In genomic region chr1:16393255-16394177, GRCh38 we compare ENCODE assay signal across 12 cellular contexts. TPM values are rescaled to one million over a fixed set of nuclear protein-coding genes. Genes with fewer than 3 reads are reported as not detected.
DNase-seq lines count a peak whose midpoint lies in the region; ATAC-seq and TF ChIP-seq lines count a peak whose summit lies in the region.
"Had no signal": no experiment of that assay in that cellular context is flagged by ENCODE, and none has a peak within 500 bp of the region (broad histone marks: within the 10 kb centered on the region; RNA-seq: fewer than 3 reads in every experiment).

No MANE protein-coding gene starts in this region.

- H3K27ac Mint-ChIP-seq in activated CD4-positive, alpha-beta memory T cell treated with anti-CD3 and anti-CD28 coated beads for 36 hours: peak overlapping the region; percentile 21
- H3K27ac Mint-ChIP-seq in activated CD4-positive, alpha-beta memory T cell treated with anti-CD3 and anti-CD28 coated beads, Interleukin-2, amount 10 ng/mL, durations not matched to agents 7 days and 5 days: no peak overlapping the region
- peak overlapping the region; percentile 76 for H3K27ac Mint-ChIP-seq in activated T-helper 1 cell treated with anti-CD3 and anti-CD28 coated beads, Interleukin-12 subunit alpha, Interleukin-12 subunit beta, Interleukin-2, Interleukin-4 antibody, amounts not matched to agents 30 ng/mL and 10 ng/mL and 1 ng/mL, durations not matched to agents 14 hours and 24 hours and 36 hours

- POLR2A ChIA-PET in activated CD4-positive, alpha-beta memory T cell treated with anti-CD3 and anti-CD28 coated beads for 36 hours (lab: Charles Lee): interaction anchor here (1.3 kb wide), 1 partner anchor 15 kb away, joined by 3 read pairs; no protein-coding TSS in a partner anchor
- POLR2A ChIA-PET in activated CD4-positive, alpha-beta memory T cell treated with anti-CD3 and anti-CD28 coated beads, Interleukin-2, amount 10 ng/mL, durations not matched to agents 7 days and 5 days (lab: Charles Lee): interaction anchor here (1.6 kb wide), 1 partner anchor 27 kb away, joined by 3 read pairs; no protein-coding TSS in a partner anchor

- ATAC-seq in HG02642 (IDR thresholded peaks at IDR 0.05; ENCODE audit: poor library complexity, unreplicated experiment): no peak
- ATAC-seq: activated CD4-positive, CD25-positive, alpha-beta regulatory T cell treated with anti-CD3 and anti-CD28 coated beads, Interleukin-2, amount 50 U/mL, for 24 hours had no signal

- H3K36me3 Mint-ChIP-seq in activated CD4-positive, alpha-beta memory T cell treated with anti-CD3 and anti-CD28 coated beads for 36 hours: peaks cover 34% of the 10 kb centered on the region
- H3K36me3 Mint-ChIP-seq in activated CD4-positive, alpha-beta memory T cell treated with anti-CD3 and anti-CD28 coated beads, Interleukin-2, amount 10 ng/mL, durations not matched to agents 7 days and 5 days (ENCODE audit: low read depth): peaks cover 62% of the 10 kb centered on the region
- peaks cover 28% of the 10 kb centered on the region for H3K36me3 Mint-ChIP-seq in activated T-helper 1 cell treated with anti-CD3 and anti-CD28 coated beads, Interleukin-12 subunit alpha, Interleukin-12 subunit beta, Interleukin-2, Interleukin-4 antibody, amounts not matched to agents 30 ng/mL and 10 ng/mL and 1 ng/mL, durations not matched to agents 14 hours and 24 hours and 36 hours (ENCODE audit: low read depth)

- no peak for TF ChIP-seq POLR2A in spleen (IDR thresholded peaks at IDR 0.05)

- no peak for TF ChIP-seq CTCF in spleen (IDR thresholded peaks at IDR 0.05 in 8 of 11, conservative IDR thresholded peaks at IDR 0.05 in 3 of 11)

- no peaks in the 10 kb centered on the region for H3K27me3 ChIP-seq in spleen (replicated peaks in 1 of 7)

- H3K4me3 ChIP-seq in spleen: no peak overlapping the region

- no peaks in the 10 kb centered on the region for H3K9me3 Mint-ChIP-seq in activated CD4-positive, alpha-beta memory T cell treated with anti-CD3 and anti-CD28 coated beads for 36 hours
- no peaks in the 10 kb centered on the region for H3K9me3 Mint-ChIP-seq in activated CD4-positive, alpha-beta memory T cell treated with anti-CD3 and anti-CD28 coated beads, Interleukin-2, amount 10 ng/mL, durations not matched to agents 7 days and 5 days
- no peaks in the 10 kb centered on the region for H3K9me3 Mint-ChIP-seq in activated T-helper 1 cell treated with anti-CD3 and anti-CD28 coated beads, Interleukin-12 subunit alpha, Interleukin-12 subunit beta, Interleukin-2, Interleukin-4 antibody, amounts not matched to agents 30 ng/mL and 10 ng/mL and 1 ng/mL, durations not matched to agents 14 hours and 24 hours and 36 hours

- intact Hi-C loops in activated CD4-positive, alpha-beta memory T cell treated with anti-CD3 and anti-CD28 coated beads for 36 hours (cut with micrococcal nuclease): no loop called here
- intact Hi-C loops in activated T-helper 1 cell treated with anti-CD3 and anti-CD28 coated beads, Interleukin-12 subunit alpha, Interleukin-12 subunit beta, Interleukin-2, Interleukin-4 antibody, amounts not matched to agents 30 ng/mL and 10 ng/mL and 1 ng/mL, durations not matched to agents 14 hours and 24 hours and 36 hours (cut with micrococcal nuclease): no loop called here
- intact Hi-C loops in head of caudate nucleus (cut with DNase I): no loop called here
- intact Hi-C loops in spleen (cut with DNase I; ENCODE audit: low total_unique reads): no loop called here

- H3K4me1 Mint-ChIP-seq in activated CD4-positive, alpha-beta memory T cell treated with anti-CD3 and anti-CD28 coated beads for 36 hours (ENCODE audit: low read depth): peaks cover 59% of the 10 kb centered on the region
- H3K4me1 Mint-ChIP-seq in activated CD4-positive, alpha-beta memory T cell treated with anti-CD3 and anti-CD28 coated beads, Interleukin-2, amount 10 ng/mL, durations not matched to agents 7 days and 5 days: peaks cover 50% of the 10 kb centered on the region
- peaks cover 52% of the 10 kb centered on the region for H3K4me1 Mint-ChIP-seq in activated T-helper 1 cell treated with anti-CD3 and anti-CD28 coated beads, Interleukin-12 subunit alpha, Interleukin-12 subunit beta, Interleukin-2, Interleukin-4 antibody, amounts not matched to agents 30 ng/mL and 10 ng/mL and 1 ng/mL, durations not matched to agents 14 hours and 24 hours and 36 hours (ENCODE audit: low read depth)

- DNase-seq in activated CD4-positive, alpha-beta memory T cell treated with anti-CD3 and anti-CD28 coated beads for 36 hours: no peak
- no peak for DNase-seq in activated CD4-positive, alpha-beta memory T cell treated with anti-CD3 and anti-CD28 coated beads, Interleukin-2, amount 10 ng/mL, durations not matched to agents 7 days and 5 days
- DNase-seq in activated T-helper 1 cell treated with anti-CD3 and anti-CD28 coated beads, Interleukin-12 subunit alpha, Interleukin-12 subunit beta, Interleukin-2, Interleukin-4 antibody, amounts not matched to agents 30 ng/mL and 10 ng/mL and 1 ng/mL, durations not matched to agents 14 hours and 24 hours and 36 hours (ENCODE audit: low spot score): no peak
- peak in 41 of 42 donors; percentile 18 to 85 (median 57) for DNase-seq in head of caudate nucleus
- DNase-seq in spleen: no peak
- no peak for DNase-seq in SK-N-DZ (ENCODE audit: low spot score)
- DNase-seq in DMS153 (lab: John Stamatoyannopoulos, UW): no peak
- DNase-seq: NCI-H2107; stimulated activated CD4-positive, alpha-beta T cell treated with anti-CD3 and anti-CD28 coated beads, Interleukin-12 subunit alpha, Interleukin-12 subunit beta, amount 100 ng/mL, for 4 hours; stimulated activated CD8-positive, alpha-beta memory T cell treated with anti-CD3 and anti-CD28 coated beads, Interleukin-4, amount 100 ng/mL, for 48 hours had no signal

- CTCF ChIA-PET in activated CD4-positive, alpha-beta memory T cell treated with anti-CD3 and anti-CD28 coated beads for 36 hours (lab: Charles Lee): interaction anchor here (0.5 to 0.8 kb wide), 3 partner anchors 13 to 46 kb away, joined by 3 to 4 read pairs (median 3); no protein-coding TSS in a partner anchor
- CTCF ChIA-PET in activated CD4-positive, alpha-beta memory T cell treated with anti-CD3 and anti-CD28 coated beads, Interleukin-2, amount 10 ng/mL, durations not matched to agents 7 days and 5 days (lab: Charles Lee): no interaction called here

- 71 to 85% (median 81%) methylated on average over 14 to 22 of the region's 22 CpGs for WGBS in spleen, 5 donors

- no peak overlapping the region for H3K4me3 Mint-ChIP-seq in activated CD4-positive, alpha-beta memory T cell treated with anti-CD3 and anti-CD28 coated beads for 36 hours
- no peak overlapping the region for H3K4me3 Mint-ChIP-seq in activated CD4-positive, alpha-beta memory T cell treated with anti-CD3 and anti-CD28 coated beads, Interleukin-2, amount 10 ng/mL, durations not matched to agents 7 days and 5 days
- H3K4me3 Mint-ChIP-seq in activated T-helper 1 cell treated with anti-CD3 and anti-CD28 coated beads, Interleukin-12 subunit alpha, Interleukin-12 subunit beta, Interleukin-2, Interleukin-4 antibody, amounts not matched to agents 30 ng/mL and 10 ng/mL and 1 ng/mL, durations not matched to agents 14 hours and 24 hours and 36 hours: no peak overlapping the region

- no peaks in the 10 kb centered on the region for H3K9me3 ChIP-seq in spleen

- no peaks in the 10 kb centered on the region for H3K27me3 Mint-ChIP-seq in activated CD4-positive, alpha-beta memory T cell treated with anti-CD3 and anti-CD28 coated beads for 36 hours
- H3K27me3 Mint-ChIP-seq in activated CD4-positive, alpha-beta memory T cell treated with anti-CD3 and anti-CD28 coated beads, Interleukin-2, amount 10 ng/mL, durations not matched to agents 7 days and 5 days: no peaks in the 10 kb centered on the region
- no peaks in the 10 kb centered on the region for H3K27me3 Mint-ChIP-seq in activated T-helper 1 cell treated with anti-CD3 and anti-CD28 coated beads, Interleukin-12 subunit alpha, Interleukin-12 subunit beta, Interleukin-2, Interleukin-4 antibody, amounts not matched to agents 30 ng/mL and 10 ng/mL and 1 ng/mL, durations not matched to agents 14 hours and 24 hours and 36 hours (ENCODE audit: insufficient read depth)

- H3K36me3 ChIP-seq in spleen: peaks cover 0 to 73% (median 49%) of the 10 kb centered on the region in 6 donors

- peak overlapping the region in 5 of 8 donors; percentile 25 to 74 (median 57) for H3K27ac ChIP-seq in spleen

- H3K4me1 ChIP-seq in spleen: peaks cover 27 to 92% (median 67%) of the 10 kb centered on the region in 6 donors

RNA-seq across cellular contexts. Expression of gene SZRD1, which starts 26.5 kb away (rescaled TPM):
- 100 to 1,000 TPM; 185 to 191 TPM for total RNA-seq in activated CD4-positive, alpha-beta memory T cell treated with anti-CD3 and anti-CD28 coated beads for 36 hours
- 100 to 1,000 TPM; 156 to 157 TPM for total RNA-seq in activated CD4-positive, alpha-beta memory T cell treated with anti-CD3 and anti-CD28 coated beads, Interleukin-2, amount 10 ng/mL, durations not matched to agents 7 days and 5 days
- 212 and 216 TPM in 2 replicates for total RNA-seq in activated T-helper 1 cell treated with anti-CD3 and anti-CD28 coated beads, Interleukin-12 subunit alpha, Interleukin-12 subunit beta, Interleukin-2, Interleukin-4 antibody, amounts not matched to agents 30 ng/mL and 10 ng/mL and 1 ng/mL, durations not matched to agents 14 hours and 24 hours and 36 hours
- total RNA-seq in spleen: 100 to 1,000 TPM in 4 of 7 donors, 10 to 100 TPM in 3; 68.9 to 129 (median 103) TPM
- polyA plus RNA-seq in spleen: 10 to 100 TPM; 37.8 to 84.1 (median 53.8) TPM
- 42.6 and 43.0 TPM in 2 replicates for polyA plus RNA-seq in SK-N-DZ (2014; cell fraction: cytosol; rRNA removed)
- 20.3 and 28.1 TPM in 2 replicates for polyA plus RNA-seq in SK-N-DZ (2014; cell fraction: nucleus; rRNA removed)

RNA-seq across cellular contexts. Expression of gene FBXO42, which starts 41.2 kb away (rescaled TPM):
- 10 to 100 TPM; 12.0 to 13.6 TPM for total RNA-seq in activated CD4-positive, alpha-beta memory T cell treated with anti-CD3 and anti-CD28 coated beads for 36 hours
- 10 to 100 TPM; 19.9 to 20.7 TPM for total RNA-seq in activated CD4-positive, alpha-beta memory T cell treated with anti-CD3 and anti-CD28 coated beads, Interleukin-2, amount 10 ng/mL, durations not matched to agents 7 days and 5 days
- 17.1 and 19.1 TPM in 2 replicates for total RNA-seq in activated T-helper 1 cell treated with anti-CD3 and anti-CD28 coated beads, Interleukin-12 subunit alpha, Interleukin-12 subunit beta, Interleukin-2, Interleukin-4 antibody, amounts not matched to agents 30 ng/mL and 10 ng/mL and 1 ng/mL, durations not matched to agents 14 hours and 24 hours and 36 hours
- 10 to 100 TPM; 18.7 to 30.2 (median 23.7) TPM for total RNA-seq in spleen
- polyA plus RNA-seq in spleen: 10 to 100 TPM in 1 of 3 donors, 1 to 10 TPM in 2; 8.6 to 12.4 (median 9.9) TPM
- polyA plus RNA-seq in SK-N-DZ (2014; cell fraction: cytosol; rRNA removed): 9.7 and 10.1 TPM in 2 replicates
- 9.1 and 13.4 TPM in 2 replicates for polyA plus RNA-seq in SK-N-DZ (2014; cell fraction: nucleus; rRNA removed)

RNA-seq across cellular contexts. Expression of gene SPATA21, which starts 43.7 kb away (rescaled TPM):
- not detected for total RNA-seq in activated CD4-positive, alpha-beta memory T cell treated with anti-CD3 and anti-CD28 coated beads for 36 hours
- under 1 TPM in 1 of 2 experiments, not detected in 1; 0.05 TPM for total RNA-seq in activated CD4-positive, alpha-beta memory T cell treated with anti-CD3 and anti-CD28 coated beads, Interleukin-2, amount 10 ng/mL, durations not matched to agents 7 days and 5 days
- total RNA-seq in activated T-helper 1 cell treated with anti-CD3 and anti-CD28 coated beads, Interleukin-12 subunit alpha, Interleukin-12 subunit beta, Interleukin-2, Interleukin-4 antibody, amounts not matched to agents 30 ng/mL and 10 ng/mL and 1 ng/mL, durations not matched to agents 14 hours and 24 hours and 36 hours: not detected in 2 replicates
- total RNA-seq in spleen: under 1 TPM in 1 of 7 donors, not detected in 6; 0.30 TPM
- under 1 TPM; 0.13 to 0.32 (median 0.18) TPM for polyA plus RNA-seq in spleen
- 0.19 and 0.53 TPM in 2 replicates for polyA plus RNA-seq in SK-N-DZ (2014; cell fraction: cytosol; rRNA removed)
- polyA plus RNA-seq in SK-N-DZ (2014; cell fraction: nucleus; rRNA removed): 1.6 and 2.8 TPM in 2 replicates

RNA-seq across cellular contexts. Expression of gene NECAP2, which starts 47.0 kb away (rescaled TPM):
- 10 to 100 TPM; 76.4 to 82.0 TPM for total RNA-seq in activated CD4-positive, alpha-beta memory T cell treated with anti-CD3 and anti-CD28 coated beads for 36 hours
- 100 to 1,000 TPM; 123 to 132 TPM for total RNA-seq in activated CD4-positive, alpha-beta memory T cell treated with anti-CD3 and anti-CD28 coated beads, Interleukin-2, amount 10 ng/mL, durations not matched to agents 7 days and 5 days
- 79.9 and 81.9 TPM in 2 replicates for total RNA-seq in activated T-helper 1 cell treated with anti-CD3 and anti-CD28 coated beads, Interleukin-12 subunit alpha, Interleukin-12 subunit beta, Interleukin-2, Interleukin-4 antibody, amounts not matched to agents 30 ng/mL and 10 ng/mL and 1 ng/mL, durations not matched to agents 14 hours and 24 hours and 36 hours
- 100 to 1,000 TPM in 6 of 7 donors, 10 to 100 TPM in 1; 98.8 to 150 (median 122) TPM for total RNA-seq in spleen
- 100 to 1,000 TPM in 1 of 3 donors, 10 to 100 TPM in 2; 59.7 to 105 (median 78.6) TPM for polyA plus RNA-seq in spleen
- 35.0 and 36.5 TPM in 2 replicates for polyA plus RNA-seq in SK-N-DZ (2014; cell fraction: cytosol; rRNA removed)
- polyA plus RNA-seq in SK-N-DZ (2014; cell fraction: nucleus; rRNA removed): 25.6 and 27.9 TPM in 2 replicates

Comparison
In these comparisons a context has a peak if more than half of its experiments do, and no peak if none do; other contexts are left out.
1. DNase-seq: peak in head of caudate nucleus (41 of 42); none in activated CD4-positive, alpha-beta memory T cell treated with anti-CD3 and anti-CD28 coated beads for 36 hours (single experiment), activated CD4-positive, alpha-beta memory T cell treated with anti-CD3 and anti-CD28 coated beads, Interleukin-2, amount 10 ng/mL, durations not matched to agents 7 days and 5 days (single experiment), activated T-helper 1 cell treated with anti-CD3 and anti-CD28 coated beads, Interleukin-12 subunit alpha, Interleukin-12 subunit beta, Interleukin-2, Interleukin-4 antibody, amounts not matched to agents 30 ng/mL and 10 ng/mL and 1 ng/mL, durations not matched to agents 14 hours and 24 hours and 36 hours (single experiment), spleen (single experiment), SK-N-DZ (single experiment) and DMS153 (single experiment).